1 cellular context compared by ENCODE assay signal in genomic region chrX:56788229-56788628, GRCh38.
TF ChIP-seq lines count a peak whose summit lies in the region.

No MANE protein-coding gene starts in this region.

TF ChIP-seq in liver, 16 proteins besides CTCF, POLR2A, EP300 and RAD21 (continued from another document):
- TF ChIP-seq ATF3 (IDR thresholded peaks at IDR 0.05) (no peak), GABPA (IDR thresholded peaks at IDR 0.05 in 1 of 2, conservative IDR thresholded peaks at IDR 0.05 in 1 of 2) (no peak), MAX (IDR thresholded peaks at IDR 0.05) (no peak), FOXA1 (IDR thresholded peaks at IDR 0.05) (no peak), FOXA2 (IDR thresholded peaks at IDR 0.05) (no peak), REST (IDR thresholded peaks at IDR 0.05) (no peak), EGR1 (IDR thresholded peaks at IDR 0.05; ENCODE audit: low read depth in 2 of 2) (no peak), TAF1 (conservative IDR thresholded peaks at IDR 0.05) (no peak), YY1 (IDR thresholded peaks at IDR 0.05) (no peak), HNF4A (conservative IDR thresholded peaks at IDR 0.05) (no peak)
